In genomic region chr10:133309111-133309719, GRCh38 we compare ENCODE assay signal across 8 cellular contexts. TPM values are rescaled to one million over a fixed set of nuclear protein-coding genes. Genes with fewer than 3 reads are reported as not detected.
DNase-seq lines count a peak whose midpoint lies in the region; ATAC-seq and TF ChIP-seq lines count a peak whose summit lies in the region.

No MANE protein-coding gene starts in this region.

- H3K4me3 ChIP-seq in liver (ENCODE audit: low read depth in 1 of 3, low read length in 3 of 3), result peak overlapping the region; percentile 85 to 94 (median 88)

- ATAC-seq in GM19025 (IDR thresholded peaks at IDR 0.05; ENCODE audit: low read depth, unreplicated experiment) (peak; percentile 75), HG03280 (IDR thresholded peaks at IDR 0.05; ENCODE audit: unreplicated experiment) (peak; percentile 75)

- TF ChIP-seq CTCF in AG09319 (IDR thresholded peaks at IDR 0.05; ENCODE audit: low read depth, low read length) (no peak), liver (IDR thresholded peaks at IDR 0.05; ENCODE audit: low read depth, low read length, missing input control) (no peak)

- intact Hi-C loops in dendritic cell treated with granulocyte-macrophage colony-stimulating factor and Interleukin-4, amounts not matched to agents 40 ng/mL and 50 ng/mL, for 4 days (cut with micrococcal nuclease), result no loop called here

- no peak for TF ChIP-seq RAD21 in liver (IDR thresholded peaks at IDR 0.05)

- peak overlapping the region; percentile 91 to 98 for H3K27ac ChIP-seq in liver (ENCODE audit: low read depth in 1 of 2, low read length in 2 of 2)

- H3K36me3 Mint-ChIP-seq in dendritic cell treated with granulocyte-macrophage colony-stimulating factor and Interleukin-4, amounts not matched to agents 40 ng/mL and 50 ng/mL, for 4 days (ENCODE audit: low read depth), result peaks cover 70% of the 10 kb centered on the region

- peaks cover 0 to 21% (median 10%) of the 10 kb centered on the region in 4 donors for H3K36me3 ChIP-seq in liver (ENCODE audit: control insufficient read depth in 4 of 4, insufficient read depth in 3 of 4, low read depth in 1 of 4, low read length in 3 of 4)

- H3K4me3 Mint-ChIP-seq in dendritic cell treated with granulocyte-macrophage colony-stimulating factor and Interleukin-4, amounts not matched to agents 40 ng/mL and 50 ng/mL, for 4 days, result peak overlapping the region; percentile 96

- peak overlapping the region; percentile 99 for H3K27ac Mint-ChIP-seq in dendritic cell treated with granulocyte-macrophage colony-stimulating factor and Interleukin-4, amounts not matched to agents 40 ng/mL and 50 ng/mL, for 4 days

- peaks cover 45% of the 10 kb centered on the region for H3K4me1 Mint-ChIP-seq in dendritic cell treated with granulocyte-macrophage colony-stimulating factor and Interleukin-4, amounts not matched to agents 40 ng/mL and 50 ng/mL, for 4 days (ENCODE audit: low read depth)

- H3K9me3 Mint-ChIP-seq in dendritic cell treated with granulocyte-macrophage colony-stimulating factor and Interleukin-4, amounts not matched to agents 40 ng/mL and 50 ng/mL, for 4 days, result no peaks in the 10 kb centered on the region

- 12% methylated on average over 45 of the region's 45 CpGs for WGBS in liver

- peaks cover under 1% of the 10 kb centered on the region for H3K27me3 Mint-ChIP-seq in dendritic cell treated with granulocyte-macrophage colony-stimulating factor and Interleukin-4, amounts not matched to agents 40 ng/mL and 50 ng/mL, for 4 days

- no peaks in the 10 kb centered on the region for H3K9me3 ChIP-seq in liver (ENCODE audit: control insufficient read depth in 4 of 4, low read length in 3 of 4)

- peak overlapping the region; percentile 45 to 62 for H3K9ac ChIP-seq in liver (ENCODE audit: low read depth in 1 of 2, low read length in 2 of 2)

- peak; percentile 74 for DNase-seq in AG09319 (ENCODE audit: extremely low read depth, low read depth)
- peak; percentile 77 for DNase-seq in NCI-H510A (lab: John Stamatoyannopoulos, UW)
- peak; percentile 86 to 95 for DNase-seq in activated CD4-positive, alpha-beta T cell treated with anti-CD3 and anti-CD28 coated beads, Interleukin-2, amount 50 U/mL, for 24 hours (ENCODE audit: low read depth in 1 of 2, low spot score in 1 of 2)
- DNase-seq in stimulated activated CD4-positive, alpha-beta T cell treated with anti-CD3 and anti-CD28 coated beads, Interleukin-4, amount 100 ng/mL, for 24 hours, result peak; percentile 93

- H3K27me3 ChIP-seq in liver (ENCODE audit: control insufficient read depth in 4 of 4, insufficient read depth in 4 of 4, low read length in 3 of 4), result no peaks in the 10 kb centered on the region

- H3K4me1 ChIP-seq in liver (ENCODE audit: control insufficient read depth in 4 of 4, insufficient read depth in 4 of 4, low read length in 3 of 4), result peaks cover 2 to 41% (median 29%) of the 10 kb centered on the region in 4 donors

TF ChIP-seq in liver, 16 proteins besides CTCF, POLR2A, EP300 and RAD21:
- TF ChIP-seq GABPA (IDR thresholded peaks at IDR 0.05 in 1 of 2, conservative IDR thresholded peaks at IDR 0.05 in 1 of 2) (peak in 1 of 2 donors; percentile 63), ZBTB33 (IDR thresholded peaks at IDR 0.05) (no peak), SP1 (IDR thresholded peaks at IDR 0.05) (no peak), EGR1 (IDR thresholded peaks at IDR 0.05; ENCODE audit: low read depth in 2 of 2) (no peak)
TF ChIP-seq in liver: peak in this region for 1.

RNA-seq across cellular contexts. Expression of gene ZNF511, which starts 0.5 kb away (rescaled TPM):
- total RNA-seq in liver, result 10 to 100 TPM; 13.7 to 31.3 TPM
- polyA plus RNA-seq in liver, result 10 to 100 TPM; 17.0 to 31.8 TPM

RNA-seq across cellular contexts. Expression of gene TUBGCP2, which starts 0.5 kb away (rescaled TPM):
- total RNA-seq in liver, result 10 to 100 TPM; 29.6 to 32.4 TPM
- 10 to 100 TPM; 18.8 to 25.6 TPM for polyA plus RNA-seq in liver

RNA-seq across cellular contexts. Expression of gene CALY, which starts 27.5 kb away (rescaled TPM):
- not detected for total RNA-seq in liver
- polyA plus RNA-seq in liver, result under 1 TPM in 1 of 2 donors, not detected in 1; 0.07 TPM

RNA-seq across cellular contexts. Expression of gene ADAM8, which starts 32.5 kb away (rescaled TPM):
- 1 to 10 TPM; 5.4 to 6.9 TPM for total RNA-seq in liver
- 1 to 10 TPM; 1.3 to 2.0 TPM for polyA plus RNA-seq in liver

RNA-seq across cellular contexts. Expression of gene PRAP1, which starts 38.0 kb away (rescaled TPM):
- 100 to 1,000 TPM in 1 of 2 donors, 10 to 100 TPM in 1; 60.8 to 174 TPM for total RNA-seq in liver
- polyA plus RNA-seq in liver, result 100 to 1,000 TPM; 315 to 426 TPM

Comparison
In these comparisons a context has a peak if more than half of its experiments do, and no peak if none do; other contexts are left out.
1. Peak in every context shown above with its lines: DNase-seq, ATAC-seq, H3K4me3 ChIP-seq and H3K27ac ChIP-seq.